Comparison of ENCODE assay signal across 31 cellular contexts in the genomic region with DNA sequence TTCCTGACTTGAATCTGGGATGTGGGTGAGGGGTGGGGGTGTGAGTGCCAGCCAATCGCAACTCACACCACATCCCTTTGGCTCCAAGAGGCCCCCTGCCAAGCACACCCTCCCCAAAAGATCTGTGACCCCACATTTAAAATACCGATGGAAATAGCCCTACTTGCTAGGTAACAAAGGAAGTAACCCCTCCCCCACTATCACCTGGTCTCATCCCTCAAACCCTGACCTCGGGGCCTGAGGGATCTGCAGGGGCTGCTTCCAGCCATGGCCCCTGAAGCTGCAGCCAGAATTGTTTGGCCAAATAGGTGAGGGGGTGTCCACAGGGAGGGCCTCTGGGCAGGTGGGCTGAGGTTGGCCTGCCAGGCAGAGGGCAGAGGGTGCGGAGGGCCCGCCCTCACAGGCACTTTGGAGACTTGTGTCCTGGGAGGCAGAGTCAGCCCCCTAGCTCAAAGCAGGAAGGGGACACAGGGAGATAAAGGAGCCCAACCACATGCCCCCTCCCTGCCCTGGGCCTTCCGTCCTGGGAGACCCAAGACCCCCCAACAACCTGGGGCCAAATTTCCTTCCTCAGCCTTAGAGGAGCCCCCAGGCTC. TPM values are rescaled to one million over a fixed set of nuclear protein-coding genes. Genes with fewer than 3 reads are reported as not detected.
"Had no signal": no experiment of that assay in that cellular context is flagged by ENCODE, and none has a peak within 500 bp of the region (broad histone marks: within the 10 kb centered on the region; RNA-seq: fewer than 3 reads in every experiment).

No MANE protein-coding gene starts in this region.

- ATAC-seq: activated CD4-positive, alpha-beta T cell treated with anti-CD3 and anti-CD28 coated beads for 36 hours; activated CD8-positive, alpha-beta memory T cell treated with anti-CD3 and anti-CD28 coated beads, Interleukin-2, amount 10 ng/mL, durations not matched to agents 7 days and 5 days; activated CD8-positive, alpha-beta T cell treated with anti-CD3 and anti-CD28 coated beads, Interleukin-2, amount 10 ng/mL, durations not matched to agents 7 days and 5 days; activated naive CD4-positive, alpha-beta T cell treated with anti-CD3 and anti-CD28 coated beads, Interleukin-2, amount 50 U/mL, for 72 hours; gastrocnemius medialis; natural killer cell; stimulated activated memory B cell treated with anti-CD40 and anti-IgM and Interleukin-4, amounts not matched to agents 10 μg/mL and 1 μg/mL and 100 μg/mL, for 72 hours; stimulated activated naive CD8-positive, alpha-beta T cell treated with anti-CD3 and anti-CD28 coated beads, Interleukin-15, amount 100 ng/mL, for 72 hours; T-cell had no signal

- H3K36me3 Mint-ChIP-seq: activated CD8-positive, alpha-beta memory T cell treated with anti-CD3 and anti-CD28 coated beads, Interleukin-2, amount 10 ng/mL, durations not matched to agents 7 days and 5 days; activated naive CD4-positive, alpha-beta T cell treated with anti-CD3 and anti-CD28 coated beads, Interleukin-2, amount 50 U/mL, for 72 hours; natural killer cell; stimulated activated memory B cell treated with anti-CD40 and anti-IgM and Interleukin-4, amounts not matched to agents 10 μg/mL and 1 μg/mL and 100 μg/mL, for 72 hours; T-cell had no signal

- H3K4me3 ChIP-seq: gastrocnemius medialis, left lung, lower lobe of right lung, ovary, prostate gland, smooth muscle cell, uterus had no signal

- H3K4me2 ChIP-seq: smooth muscle cell had no signal

- H3K36me3 ChIP-seq: gastrocnemius medialis, neutrophil, ovary, prostate gland, uterus had no signal

- H3K27me3 ChIP-seq: gastrocnemius medialis, left lung, ovary, uterus had no signal

- H3K9me3 ChIP-seq: gastrocnemius medialis, neutrophil, prostate gland, uterus had no signal

- DNase-seq: activated CD4-positive, alpha-beta T cell treated with anti-CD3 and anti-CD28 coated beads for 36 hours; activated CD4-positive, CD25-positive, alpha-beta regulatory T cell; activated CD8-positive, alpha-beta memory T cell treated with anti-CD3 and anti-CD28 coated beads, Interleukin-2, amount 10 ng/mL, durations not matched to agents 7 days and 5 days; activated CD8-positive, alpha-beta T cell treated with anti-CD3 and anti-CD28 coated beads, Interleukin-2, amount 10 ng/mL, durations not matched to agents 7 days and 5 days; activated naive CD4-positive, alpha-beta T cell; activated T-cell treated with anti-CD3 and anti-CD28 coated beads, Interleukin-2, amount 50 U/mL, for 48 hours; anterior cingulate cortex; dermis blood vessel endothelial cell; effector CD4-positive, alpha-beta T cell; gastrocnemius medialis; glutamatergic neuron; left lung; lower lobe of right lung; mesenchymal stem cell; natural killer cell; ovary; retina; stimulated activated CD4-positive, alpha-beta T cell treated with anti-CD3 and anti-CD28 coated beads, Interleukin-1b, Interleukin-23, amount 100 ng/mL, for 48 hours; stimulated activated CD4-positive, alpha-beta T cell treated with anti-CD3 and anti-CD28 coated beads, Interleukin-4, amount 100 ng/mL, for 4 hours; stimulated activated CD8-positive, alpha-beta memory T cell treated with anti-CD3 and anti-CD28 coated beads, Interleukin-4, amount 100 ng/mL, for 48 hours; stimulated activated naive CD8-positive, alpha-beta T cell treated with anti-CD3 and anti-CD28 coated beads, Interleukin-15, amount 100 ng/mL, for 72 hours; substantia nigra; T-cell; uterus had no signal

- H3K4me1 Mint-ChIP-seq: activated CD4-positive, alpha-beta T cell treated with anti-CD3 and anti-CD28 coated beads for 36 hours had no signal

- H3K27ac Mint-ChIP-seq: activated CD4-positive, alpha-beta T cell treated with anti-CD3 and anti-CD28 coated beads for 36 hours; activated CD8-positive, alpha-beta memory T cell treated with anti-CD3 and anti-CD28 coated beads, Interleukin-2, amount 10 ng/mL, durations not matched to agents 7 days and 5 days; activated CD8-positive, alpha-beta T cell treated with anti-CD3 and anti-CD28 coated beads, Interleukin-2, amount 10 ng/mL, durations not matched to agents 7 days and 5 days; natural killer cell; stimulated activated memory B cell treated with anti-CD40 and anti-IgM and Interleukin-4, amounts not matched to agents 10 μg/mL and 1 μg/mL and 100 μg/mL, for 72 hours; stimulated activated naive CD8-positive, alpha-beta T cell treated with anti-CD3 and anti-CD28 coated beads, Interleukin-15, amount 100 ng/mL, for 72 hours; T-cell; type B pancreatic cell had no signal

- H3K4me1 ChIP-seq: gastrocnemius medialis, left lung, lower lobe of right lung, prostate gland, uterus had no signal

- H3K27ac ChIP-seq: gastrocnemius medialis, left lung, lower lobe of right lung, neutrophil, ovary, prostate gland, uterus had no signal

- H3K4me3 Mint-ChIP-seq: activated CD4-positive, alpha-beta T cell treated with anti-CD3 and anti-CD28 coated beads for 36 hours; activated CD8-positive, alpha-beta memory T cell treated with anti-CD3 and anti-CD28 coated beads, Interleukin-2, amount 10 ng/mL, durations not matched to agents 7 days and 5 days; activated CD8-positive, alpha-beta T cell treated with anti-CD3 and anti-CD28 coated beads, Interleukin-2, amount 10 ng/mL, durations not matched to agents 7 days and 5 days; central memory CD8-positive, alpha-beta T cell; natural killer cell; stimulated activated memory B cell treated with anti-CD40 and anti-IgM and Interleukin-4, amounts not matched to agents 10 μg/mL and 1 μg/mL and 100 μg/mL, for 72 hours; stimulated activated naive CD8-positive, alpha-beta T cell treated with anti-CD3 and anti-CD28 coated beads, Interleukin-15, amount 100 ng/mL, for 72 hours; T-cell; type B pancreatic cell had no signal

- H3K9me3 Mint-ChIP-seq: activated naive CD4-positive, alpha-beta T cell treated with anti-CD3 and anti-CD28 coated beads, Interleukin-2, amount 50 U/mL, for 72 hours; central memory CD8-positive, alpha-beta T cell; natural killer cell; T-cell; type B pancreatic cell had no signal

- H3K27me3 Mint-ChIP-seq: type B pancreatic cell had no signal

RNA-seq across cellular contexts. Expression of a gene that starts 37.2 kb away (rescaled TPM):
- total RNA-seq: activated CD8-positive, alpha-beta memory T cell treated with anti-CD3 and anti-CD28 coated beads, Interleukin-2, amount 10 ng/mL, durations not matched to agents 7 days and 5 days; activated CD8-positive, alpha-beta T cell treated with anti-CD3 and anti-CD28 coated beads, Interleukin-2, amount 10 ng/mL, durations not matched to agents 7 days and 5 days had no signal
